Comparison of ENCODE assay signal across 14 cellular contexts in genomic region chr14:89025581-89026236, GRCh38.
A peak's percentile ranks its signal among the peaks of the same experiment; 100 is the strongest.
DNase-seq lines count a peak whose midpoint lies in the region; ATAC-seq and TF ChIP-seq lines count a peak whose summit lies in the region.
"Had no signal": no experiment of that assay in that cellular context is flagged by ENCODE, and none has a peak within 500 bp of the region (broad histone marks: within the 10 kb centered on the region; RNA-seq: fewer than 3 reads in every experiment).

No MANE protein-coding gene starts in this region.

- H3K27ac ChIP-seq in esophagus squamous epithelium, result peak overlapping the region in 2 of 4 donors; percentile 29 to 62
- H3K27ac ChIP-seq: cardiac muscle cell, spleen had no signal

- H3K4me1 ChIP-seq in esophagus squamous epithelium, result peaks cover 0 to 25% (median 6%) of the 10 kb centered on the region in 3 donors

- H3K36me3 Mint-ChIP-seq in type B pancreatic cell, result no peaks in the 10 kb centered on the region

- H3K27me3 Mint-ChIP-seq in type B pancreatic cell, result peaks cover 55% of the 10 kb centered on the region

- intact Hi-C loops in left ventricle myocardium superior (cut with micrococcal nuclease), result no loop called here
- intact Hi-C loops in esophagus squamous epithelium (cut with DNase I), result no loop called here

- DNase-seq in NCI-H82 (lab: John Stamatoyannopoulos, UW) (peak; percentile 31), NCI-H82 treated with DMSO at 0.1 percent for 48 hours (lab: John Stamatoyannopoulos, UW; ENCODE audit: unreplicated experiment) (no peak), T1000 (lab: John Stamatoyannopoulos, UW) (peak; percentile 35), left ventricle myocardium superior (peak; percentile 32), type B pancreatic cell (ENCODE audit: extremely low spot score, unreplicated experiment) (no peak), esophagus squamous epithelium (lab: John Stamatoyannopoulos, UW) (no peak), NCI-H2227 (lab: John Stamatoyannopoulos, UW; ENCODE audit: unreplicated experiment) (no peak)
- no peak for DNase-seq in activated CD4-positive, alpha-beta T cell treated with anti-CD3 and anti-CD28 coated beads, Interleukin-2, amount 50 U/mL, for 48 hours
- DNase-seq: 8988T; activated CD4-positive, alpha-beta T cell treated with anti-CD3 and anti-CD28 coated beads, Interleukin-2, amount 50 U/mL, for 4 hours; hippocampal formation; NCI-H345; spleen had no signal

- peak overlapping the region; percentile 36 for H3K4me3 Mint-ChIP-seq in type B pancreatic cell

- 33 to 35% methylated on average over 6 to 8 of the region's 15 CpGs for WGBS in esophagus squamous epithelium, 2 donors

- no peak overlapping the region for H3K27ac Mint-ChIP-seq in type B pancreatic cell

- TF ChIP-seq POLR2A in esophagus squamous epithelium (IDR thresholded peaks at IDR 0.05), result no peak

- H3K4me3 ChIP-seq in esophagus squamous epithelium, result no peak overlapping the region
- H3K4me3 ChIP-seq: cardiac muscle cell had no signal

- H3K36me3 ChIP-seq in esophagus squamous epithelium, result no peaks in the 10 kb centered on the region
- H3K36me3 ChIP-seq: cardiac muscle cell, spleen had no signal

- H3K27me3 ChIP-seq in esophagus squamous epithelium, result peaks cover 0 to 91% (median 0%) of the 10 kb centered on the region in 4 donors

- H3K9me3 ChIP-seq in esophagus squamous epithelium, result no peaks in the 10 kb centered on the region

- H3K9me3 Mint-ChIP-seq in type B pancreatic cell, result peaks cover 4% of the 10 kb centered on the region

- H3K4me1 Mint-ChIP-seq in type B pancreatic cell (ENCODE audit: unreplicated experiment), result no peaks in the 10 kb centered on the region

- ATAC-seq in left ventricle myocardium superior, result peak; percentile 50

- TF ChIP-seq CTCF in type B pancreatic cell (conservative IDR thresholded peaks at IDR 0.05) (no peak), esophagus squamous epithelium (IDR thresholded peaks at IDR 0.05) (no peak)

Comparison
In these comparisons a context has a peak if more than half of its experiments do, and no peak if none do; other contexts are left out.
1. DNase-seq: peak in NCI-H82 (single experiment), T1000 (single experiment) and left ventricle myocardium superior (single experiment); none in NCI-H82 treated with DMSO at 0.1 percent for 48 hours (single experiment), type B pancreatic cell (single experiment), esophagus squamous epithelium (single experiment), activated CD4-positive, alpha-beta T cell treated with anti-CD3 and anti-CD28 coated beads, Interleukin-2, amount 50 U/mL, for 48 hours (0 of 2) and NCI-H2227 (single experiment).